Comparison of ENCODE assay signal across 12 cellular contexts in genomic region chr18:74546751-74547530, GRCh38. TPM values are rescaled to one million over a fixed set of nuclear protein-coding genes. Genes with fewer than 3 reads are reported as not detected.
DNase-seq lines count a peak whose midpoint lies in the region; ATAC-seq, FAIRE-seq and TF ChIP-seq lines count a peak whose summit lies in the region.
"Had no signal": no experiment of that assay in that cellular context is flagged by ENCODE, and none has a peak within 500 bp of the region (broad histone marks: within the 10 kb centered on the region; RNA-seq: fewer than 3 reads in every experiment).

No MANE protein-coding gene starts in this region.

- no peak for FAIRE-seq in small intestine (lab: Jason Lieb, UNC)

- H3K4me2 ChIP-seq in HCT116 (ENCODE audit: low read length), result no peak overlapping the region

- H3K4me1 Mint-ChIP-seq in MCF 10A (ENCODE audit: insufficient read depth, unreplicated experiment), result peaks cover 20% of the 10 kb centered on the region

- H4K20me1 ChIP-seq in HCT116 (ENCODE audit: insufficient read depth), result no peaks in the 10 kb centered on the region

- POLR2A ChIA-PET in HCT116 (lab: Charles Lee), result no interaction called here
- POLR2A ChIA-PET in MCF 10A (lab: Yijun Ruan, JAX), result interaction anchor here (2.0 kb wide), 1 partner anchor 51 kb away, joined by 8 read pairs; the partner anchor contains the start of gene CNDP2

- no peak overlapping the region for H3K27ac Mint-ChIP-seq in MCF 10A (ENCODE audit: low read depth, unreplicated experiment)

- intact Hi-C loops in HCT116 (cut with micrococcal nuclease), result no loop called here
- intact Hi-C loops in MCF 10A (cut with micrococcal nuclease), result no loop called here
- intact Hi-C loops in left cardiac atrium (cut with DNase I), result loop anchor here (5.0 to 10.0 kb wide), 2 partner anchors 52 to 350 kb away; partner anchors contain the start of gene CNDP2 (in 1 of the 2)

- H3K4me3 Mint-ChIP-seq in MCF 10A (ENCODE audit: unreplicated experiment), result no peak overlapping the region

- no peaks in the 10 kb centered on the region for H3K9me2 ChIP-seq in HCT116 (ENCODE audit: insufficient read depth)

- H3K4me3 ChIP-seq in HCT116 (replicated peaks in 1 of 2; ENCODE audit: low read depth in 1 of 2, low read length in 2 of 2) (no peak overlapping the region), small intestine (ENCODE audit: low read depth in 1 of 2, low read length in 2 of 2) (no peak overlapping the region)

- no peak for TF ChIP-seq POLR2A in HCT116 (IDR thresholded peaks at IDR 0.05; ENCODE audit: borderline replicate concordance, extremely low read depth, insufficient read depth, insufficient read length)

- H3K27ac ChIP-seq in HCT116 (ENCODE audit: low read depth, low read length) (no peak overlapping the region), small intestine (ENCODE audit: low read depth in 1 of 2, low read length in 1 of 2) (peak overlapping the region in 1 of 2 donors; percentile 59)
- H3K27ac ChIP-seq: epithelial cell of prostate, WERI-Rb-1 had no signal

- TF ChIP-seq CTCF in HCT116 (IDR thresholded peaks at IDR 0.05 in 2 of 3, conservative IDR thresholded peaks at IDR 0.05 in 1 of 3; ENCODE audit: borderline replicate concordance in 1 of 3, insufficient read depth in 1 of 3, low read depth in 2 of 3, low read length in 2 of 3) (no peak), MCF 10A (IDR thresholded peaks at IDR 0.05; ENCODE audit: unreplicated experiment) (no peak)

- no peak overlapping the region for H2AFZ ChIP-seq in HCT116 (ENCODE audit: low read depth, low read length, poor library complexity, severe bottlenecking)

- CTCF ChIA-PET in HCT116 (lab: Charles Lee), result no interaction called here
- CTCF ChIA-PET in MCF 10A (lab: Yijun Ruan, JAX), result interaction anchor here (0.7 to 6.2 kb wide), 5 partner anchors 10 to 205 kb away, joined by 3 to 36 read pairs (median 4); no protein-coding TSS in a partner anchor

- RAD21 ChIA-PET in HCT116 (lab: Charles Lee; ENCODE audit: low non-redundant PET in 1 of 2, low total read pairs in 2 of 2, uncharacterized antibody in 2 of 2, unreplicated experiment in 2 of 2), result no interaction called here

- no peaks in the 10 kb centered on the region for H3K36me3 ChIP-seq in HCT116 (ENCODE audit: control insufficient read depth in 1 of 2, insufficient read depth in 2 of 2, low read length in 2 of 2)
- H3K36me3 ChIP-seq in small intestine (ENCODE audit: control insufficient read depth in 2 of 2, insufficient read depth in 2 of 2, low read length in 2 of 2), result no peaks in the 10 kb centered on the region
- H3K36me3 ChIP-seq: WERI-Rb-1 had no signal

- no peaks in the 10 kb centered on the region for H3K36me3 Mint-ChIP-seq in MCF 10A (ENCODE audit: insufficient read depth, unreplicated experiment)

- ATAC-seq in HCT116 (0 out of 2 replicates have a peak, but pooled peaks have one; percentile 22), left cardiac atrium (peak; percentile 47 to 74), HG03175 (IDR thresholded peaks at IDR 0.05; ENCODE audit: unreplicated experiment) (no peak)
- no peak for ATAC-seq in activated CD4-positive, CD25-positive, alpha-beta regulatory T cell treated with anti-CD3 and anti-CD28 coated beads, Interleukin-2, amount 50 U/mL, for 24 hours

- whole genome bisulfite sequencing in small intestine, 3 donors, result 36 to 42% (median 40%) methylated on average over 9 of the region's 9 CpGs

- H3K79me2 ChIP-seq in HCT116 (ENCODE audit: insufficient read depth, low read length), result no peaks in the 10 kb centered on the region

- TF ChIP-seq RAD21 in HCT116 (IDR thresholded peaks at IDR 0.05; ENCODE audit: low read depth), result no peak

- BruUV-seq in HCT116 (replicated peaks; lab: Mats Ljungman, UMichigan) (no TSS peak), MCF 10A (replicated peaks; lab: Mats Ljungman, UMichigan) (no TSS peak)

- no peaks in the 10 kb centered on the region for H3K27me3 Mint-ChIP-seq in MCF 10A (ENCODE audit: insufficient read depth, unreplicated experiment)

- H3K9ac ChIP-seq in HCT116 (ENCODE audit: low read length), result no peak overlapping the region

- peaks cover 10% of the 10 kb centered on the region for H3K9me3 Mint-ChIP-seq in MCF 10A (ENCODE audit: unreplicated experiment)

- no peak for DNase-seq in HCT116 (ENCODE audit: low read depth, low spot score)
- DNase-seq in MCF 10A (ENCODE audit: unreplicated experiment), result peak; percentile 33
- peak; percentile 63 for DNase-seq in left cardiac atrium
- DNase-seq in small intestine, result peak; percentile 64
- DNase-seq in stimulated activated CD4-positive, alpha-beta T cell treated with anti-CD3 and anti-CD28 coated beads, Interleukin-4, amount 100 ng/mL, for 24 hours, result no peak
- no peak for DNase-seq in C1 segment of cervical spinal cord (lab: John Stamatoyannopoulos, UW)
- DNase-seq: KBM-7, NCI-H748 treated with DMSO at 0.1 percent for 48 hours, WERI-Rb-1 had no signal

- H3K4me1 ChIP-seq in HCT116 (ENCODE audit: control insufficient read depth in 1 of 2, insufficient read depth in 2 of 2, low read length in 2 of 2) (no peaks in the 10 kb centered on the region), small intestine (ENCODE audit: control insufficient read depth in 2 of 2, insufficient read depth in 1 of 2, low read depth in 1 of 2, low read length in 1 of 2) (peaks cover 0 to 4% of the 10 kb centered on the region in 2 donors)

- H3K9me3 ChIP-seq in HCT116 (ENCODE audit: control insufficient read depth in 1 of 2, insufficient read depth in 1 of 2, low read depth in 1 of 2, low read length in 2 of 2) (peaks cover 0 to 6% of the 10 kb centered on the region in 2 experiments; a peak in 1 of 4 replicates), small intestine (ENCODE audit: control insufficient read depth, low read depth) (peaks cover 2% of the 10 kb centered on the region)

- no peaks in the 10 kb centered on the region for H3K27me3 ChIP-seq in HCT116 (ENCODE audit: insufficient read depth, low read length)
- H3K27me3 ChIP-seq in small intestine (ENCODE audit: control insufficient read depth in 2 of 2, insufficient read depth in 2 of 2, low read length in 2 of 2), result no peaks in the 10 kb centered on the region

TF ChIP-seq in HCT116, 20 proteins besides CTCF, POLR2A, EP300 and RAD21:
- TF ChIP-seq ZFX (IDR thresholded peaks at IDR 0.05), result no peak
- no peak for TF ChIP-seq REST (IDR thresholded peaks at IDR 0.05; ENCODE audit: low read depth)
- no peak for TF ChIP-seq ZNF274 (IDR thresholded peaks at IDR 0.05; ENCODE audit: low read depth, low read length)
- no peak for TF ChIP-seq JUND (IDR thresholded peaks at IDR 0.05)
- no peak for TF ChIP-seq CEBPB (IDR thresholded peaks at IDR 0.05; ENCODE audit: low read depth)
- no peak for TF ChIP-seq EGR1 (IDR thresholded peaks at IDR 0.05; ENCODE audit: low read depth)
- TF ChIP-seq EZH2phosphoT487 (IDR thresholded peaks at IDR 0.05; ENCODE audit: borderline replicate concordance), result no peak
- no peak for TF ChIP-seq ZBTB33 (IDR thresholded peaks at IDR 0.05; ENCODE audit: extremely low read depth, insufficient replicate concordance, low read length)
- TF ChIP-seq SRF (IDR thresholded peaks at IDR 0.05; ENCODE audit: low read depth), result no peak
TF ChIP-seq in HCT116: peak in this region for 0.

RNA-seq across cellular contexts. Expression of gene CNDP1, which starts 12.6 kb away (rescaled TPM):
- total RNA-seq in HCT116 (2021; ENCODE audit: unreplicated experiment) (not detected), MCF 10A (2022) (not detected in 2 replicates), left cardiac atrium (not detected)
- polyA plus RNA-seq in HCT116 (2012), result 0.01 and 0.03 TPM in 2 replicates
- polyA plus RNA-seq in small intestine, result 10 to 100 TPM in 1 of 3 donors, 1 to 10 TPM in 2; 6.2 to 11.9 (median 6.8) TPM

RNA-seq across cellular contexts. Expression of gene ZNF407, which starts 50.7 kb away (rescaled TPM):
- total RNA-seq in HCT116 (2021; ENCODE audit: unreplicated experiment) (7.6 TPM), MCF 10A (2022) (9.5 and 9.9 TPM in 2 replicates), left cardiac atrium (10 to 100 TPM; 10.1 to 10.6 TPM)
- polyA plus RNA-seq in HCT116 (2012), result 2.0 and 2.2 TPM in 2 replicates
- polyA plus RNA-seq in small intestine, result 1 to 10 TPM; 2.7 to 4.7 (median 3.4) TPM

RNA-seq across cellular contexts. Expression of gene CNDP2, which starts 50.8 kb away (rescaled TPM):
- total RNA-seq in HCT116 (2021; ENCODE audit: unreplicated experiment), result 112 TPM
- 63.7 and 66.6 TPM in 2 replicates for polyA plus RNA-seq in HCT116 (2012)
- 194 and 219 TPM in 2 replicates for total RNA-seq in MCF 10A (2022)
- total RNA-seq in left cardiac atrium, result 10 to 100 TPM; 71.1 to 79.4 TPM
- polyA plus RNA-seq in small intestine, result 100 to 1,000 TPM; 215 to 423 (median 340) TPM

Comparison
In these comparisons a context has a peak if more than half of its experiments do, and no peak if none do; other contexts are left out.
1. ATAC-seq: peak in HCT116 (single experiment) and left cardiac atrium (2 of 2); none in activated CD4-positive, CD25-positive, alpha-beta regulatory T cell treated with anti-CD3 and anti-CD28 coated beads, Interleukin-2, amount 50 U/mL, for 24 hours (0 of 2) and HG03175 (single experiment).
2. DNase-seq: peak in MCF 10A (single experiment), left cardiac atrium (single experiment) and small intestine (single experiment); none in HCT116 (single experiment), stimulated activated CD4-positive, alpha-beta T cell treated with anti-CD3 and anti-CD28 coated beads, Interleukin-4, amount 100 ng/mL, for 24 hours (single experiment) and C1 segment of cervical spinal cord (0 of 14).
3. intact Hi-C loops: an anchor here in left cardiac atrium (5.0 to 10.0 kb wide); none called in HCT116 and MCF 10A.